8 cellular contexts compared by ENCODE assay signal in the genomic region with DNA sequence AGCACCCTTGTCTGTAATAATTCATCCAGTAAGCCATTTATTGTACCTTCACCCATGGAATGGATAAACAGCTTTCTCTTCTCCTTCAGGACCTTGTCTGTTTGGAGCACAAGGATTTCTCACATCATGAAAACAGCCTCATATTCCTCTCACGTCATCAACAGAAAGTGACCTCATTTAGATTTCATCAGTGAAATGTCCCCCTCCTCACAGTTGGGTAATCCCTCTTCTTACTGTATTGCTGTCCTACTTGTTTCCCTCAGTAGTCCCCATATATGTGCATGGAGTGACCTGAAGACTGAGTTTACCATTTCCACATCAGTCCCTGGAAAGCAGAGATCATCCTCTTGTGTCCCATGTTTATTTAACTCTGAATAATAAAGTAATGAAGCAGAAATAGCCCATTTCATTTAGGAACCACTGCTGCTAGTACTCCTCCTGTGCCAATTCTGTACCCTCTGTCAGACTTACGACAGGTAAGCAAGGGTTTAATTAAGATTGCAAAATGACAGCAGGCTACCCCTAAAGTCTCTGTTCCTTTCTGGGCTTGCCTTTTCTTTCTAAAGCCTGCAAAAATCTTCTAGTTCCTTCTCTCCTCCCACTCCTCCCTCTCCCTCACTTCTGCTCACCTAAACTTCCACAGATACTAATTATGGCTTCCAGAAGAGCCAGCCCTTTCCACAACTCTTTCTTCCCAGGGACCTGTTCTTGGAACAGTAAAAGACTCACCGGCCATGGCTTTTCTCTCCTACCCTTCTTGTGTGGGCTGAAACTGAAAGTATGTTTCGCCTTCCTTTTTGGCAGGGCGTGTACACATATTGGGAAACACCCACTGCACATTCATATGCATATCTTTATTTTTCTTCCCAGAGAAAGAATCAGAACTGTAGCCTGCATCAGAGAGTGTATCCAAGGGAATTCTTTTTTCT. TPM values are rescaled to one million over a fixed set of nuclear protein-coding genes. Genes with fewer than 3 reads are reported as not detected.
A peak's percentile ranks its signal among the peaks of the same experiment; 100 is the strongest.
DNase-seq lines count a peak whose midpoint lies in the region; ATAC-seq and TF ChIP-seq lines count a peak whose summit lies in the region.
"Not testable (repeated sequence)": the region's sequence is repeated elsewhere in the genome, so short reads cannot be mapped to it uniquely, and the experiment has no call there.

Gene CARD16, minus strand, starts transcription at position 774 of the 929 bp plus-strand sequence. Its CDS starts 38 bp downstream, at position 736.

- H3K79me2 ChIP-seq in osteoblast (ENCODE audit: insufficient read depth, low read length) = not testable (repeated sequence)

- TF ChIP-seq POLR2A in tibial nerve (IDR thresholded peaks at IDR 0.05) = not testable (repeated sequence)

- peak within 1 kb of the TSS; percentile 89 to 99 (median 95) for H3K4me3 Mint-ChIP-seq in T-cell
- peak within 1 kb of the TSS; percentile 88 for H3K4me3 Mint-ChIP-seq in activated naive CD8-positive, alpha-beta T cell treated with anti-CD3 and anti-CD28 coated beads for 36 hours

- H4K20me1 ChIP-seq in osteoblast (ENCODE audit: insufficient read depth, low read length) = not testable (repeated sequence)

- H3K36me3 ChIP-seq in osteoblast (ENCODE audit: insufficient read depth, low read length) = not testable (repeated sequence)
- H3K36me3 ChIP-seq in tibial nerve = peaks cover 0 to 13% (median 0%) of the 10 kb centered on the region in 3 donors

- not testable (repeated sequence) for H3K9me3 ChIP-seq in osteoblast (ENCODE audit: low read depth, low read length); tibial nerve

- WGBS in tibial nerve, 2 donors = 21 to 29% methylated on average over 5 of the region's 5 CpGs

- H3K4me3 ChIP-seq in GM12865 (ENCODE audit: low read depth, low read length) = peak within 1 kb of the TSS; percentile 72
- H3K4me3 ChIP-seq in foreskin fibroblast (ENCODE audit: low read depth in 1 of 2, low read length in 2 of 2) = peak within 1 kb of the TSS; percentile 35 to 48
- peak within 1 kb of the TSS; percentile 62 for H3K4me3 ChIP-seq in osteoblast (ENCODE audit: insufficient read depth, low read length)
- H3K4me3 ChIP-seq in tibial nerve = peak within 1 kb of the TSS; percentile 5 to 48 (median 34)

- H2AFZ ChIP-seq in osteoblast (ENCODE audit: low read length) = peak within 1 kb of the TSS; percentile 74

- H3K4me2 ChIP-seq in osteoblast (ENCODE audit: insufficient read depth, low read length) = peak within 1 kb of the TSS; percentile 83

- peak within 1 kb of the TSS; percentile 98 to 100 for H3K27ac Mint-ChIP-seq in T-cell
- H3K27ac Mint-ChIP-seq in activated naive CD8-positive, alpha-beta T cell treated with anti-CD3 and anti-CD28 coated beads for 36 hours = peak within 1 kb of the TSS; percentile 86

- H3K4me1 Mint-ChIP-seq in T-cell = peaks cover 57 to 68% (median 62%) of the 10 kb centered on the region in 3 donors
- H3K4me1 Mint-ChIP-seq in activated naive CD8-positive, alpha-beta T cell treated with anti-CD3 and anti-CD28 coated beads for 36 hours = peaks cover 45% of the 10 kb centered on the region

- not testable (repeated sequence) for H3K27me3 Mint-ChIP-seq in T-cell; activated naive CD8-positive, alpha-beta T cell treated with anti-CD3 and anti-CD28 coated beads for 36 hours

- not testable (repeated sequence) for H3K9me3 Mint-ChIP-seq in T-cell; activated naive CD8-positive, alpha-beta T cell treated with anti-CD3 and anti-CD28 coated beads for 36 hours

- ATAC-seq in GM21576 (IDR thresholded peaks at IDR 0.05; ENCODE audit: unreplicated experiment) (peak; percentile 99), HG03457 (IDR thresholded peaks at IDR 0.05; ENCODE audit: unreplicated experiment) (peak; percentile 98), T-cell (replicated peaks in 1 of 4) (peak; percentile 86 to 94 (median 92))

- TF ChIP-seq CTCF in GM12865 (IDR thresholded peaks at IDR 0.05; ENCODE audit: insufficient read depth, low read depth, low read length, missing control alignments); foreskin fibroblast (IDR thresholded peaks at IDR 0.05; ENCODE audit: low read depth, low read length); osteoblast (IDR thresholded peaks at IDR 0.05; ENCODE audit: extremely low read depth, low read depth, low read length); tibial nerve (IDR thresholded peaks at IDR 0.05): not testable (repeated sequence)

- CTCF ChIA-PET in T-cell (lab: Charles Lee) = interaction anchor here in 1 of 2 donors (0.7 to 2.1 kb wide), 3 partner anchors 9 to 432 kb away, joined by 3 to 5 read pairs (median 3); partner anchors contain the start of gene CASP1

- not testable (repeated sequence) for H3K27ac ChIP-seq in osteoblast (ENCODE audit: low read depth, low read length)
- H3K27ac ChIP-seq in tibial nerve = peak within 1 kb of the TSS in 3 of 4 donors; percentile 73 to 81 (median 75)

- DNase-seq in GM12865 (ENCODE audit: low read depth) (peak; percentile 69), T-cell (peak in 27 of 34 experiments; percentile 7 to 50 (median 24)), foreskin fibroblast (peak; percentile 34 to 62), tibial nerve (ENCODE audit: low spot score in 2 of 2) (peak in 1 of 2 donors; percentile 37)
- DNase-seq in activated naive CD8-positive, alpha-beta T cell treated with anti-CD3 and anti-CD28 coated beads for 36 hours = peak; percentile 22
- DNase-seq in osteoblast (ENCODE audit: insufficient read length, low spot score, missing footprints) = not testable (repeated sequence)

- peaks cover 23% of the 10 kb centered on the region for H3K36me3 Mint-ChIP-seq in T-cell
- H3K36me3 Mint-ChIP-seq in activated naive CD8-positive, alpha-beta T cell treated with anti-CD3 and anti-CD28 coated beads for 36 hours = peaks cover 16% of the 10 kb centered on the region

- H3K27me3 ChIP-seq in osteoblast (ENCODE audit: insufficient read depth, low read length); tibial nerve: not testable (repeated sequence)

- peak in 1 of 2 donors; percentile 62 for TF ChIP-seq EP300 in tibial nerve (IDR thresholded peaks at IDR 0.05)

- H3K4me1 ChIP-seq in osteoblast (ENCODE audit: insufficient read depth, low read length) (peaks cover 16% of the 10 kb centered on the region), tibial nerve (peaks cover 0 to 33% (median 5%) of the 10 kb centered on the region in 4 donors)

- POLR2A ChIA-PET in T-cell (lab: Charles Lee) = interaction anchor here in 1 of 2 donors (0.6 to 1.8 kb wide), 3 partner anchors 10 to 18 kb away, joined by 3 to 5 read pairs (median 3); partner anchors contain the start of gene CASP1

RNA-seq across cellular contexts. Expression of gene CARD16, which starts in this region (rescaled TPM):
- total RNA-seq in T-cell (10 to 100 TPM; 39.0 to 52.3 (median 44.9) TPM), osteoblast (2.9 and 4.1 TPM in 2 replicates), tibial nerve (10 to 100 TPM in 3 of 4 donors, 1 to 10 TPM in 1; 1.5 to 21.6 (median 17.1) TPM)
- 10 to 100 TPM; 16.9 to 17.6 TPM for total RNA-seq in activated naive CD8-positive, alpha-beta T cell treated with anti-CD3 and anti-CD28 coated beads for 36 hours
